Comparison of ENCODE assay signal across 1 cellular context in the genomic region with DNA sequence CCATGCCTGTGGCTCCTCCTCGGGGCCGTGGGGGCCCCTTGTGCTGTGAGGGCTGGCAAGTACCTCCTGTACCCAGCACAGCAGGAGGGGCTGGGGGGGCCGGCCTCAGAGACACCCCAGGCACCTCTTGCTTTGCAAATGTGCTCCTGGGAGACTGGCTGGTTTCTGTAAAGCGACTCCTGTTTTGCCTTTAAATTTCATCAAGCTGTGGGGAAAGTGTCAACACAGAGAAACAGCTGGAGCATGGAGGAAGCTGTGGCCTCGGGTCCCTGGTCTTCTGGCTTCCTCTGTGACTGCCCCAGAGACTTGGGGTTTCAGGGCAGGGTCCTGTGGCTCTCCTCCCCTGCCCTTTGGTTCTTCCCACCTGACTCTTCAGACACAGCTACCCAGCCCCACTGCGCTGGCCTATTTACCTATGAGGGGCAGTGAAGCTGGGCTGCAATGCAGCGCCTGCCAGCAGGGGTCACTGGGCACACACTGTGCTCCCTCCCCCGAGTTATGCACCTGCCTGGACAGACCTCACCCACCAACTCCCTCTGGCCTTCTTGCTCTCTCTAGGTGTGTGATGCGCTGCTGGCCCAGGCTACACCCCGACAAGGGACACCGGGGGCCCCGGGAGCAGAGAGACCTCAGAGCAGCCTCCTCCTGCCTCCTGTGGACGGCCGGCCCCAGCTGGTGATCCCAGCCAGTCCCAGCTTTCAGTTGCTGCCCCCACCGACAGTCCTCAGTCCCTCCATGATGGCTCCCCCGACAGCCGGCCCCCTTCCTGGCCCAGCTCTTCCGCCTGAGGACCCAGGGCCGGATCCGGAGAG.
TF ChIP-seq lines count a peak whose summit lies in the region.

No MANE protein-coding gene starts in this region.

TF ChIP-seq in HCT116, 20 proteins besides CTCF, POLR2A, EP300 and RAD21:
- TF ChIP-seq CEBPB (IDR thresholded peaks at IDR 0.05; ENCODE audit: low read depth): no peak
- TF ChIP-seq ELF1 (IDR thresholded peaks at IDR 0.05; ENCODE audit: borderline replicate concordance, low read depth): no peak
- TF ChIP-seq JUND (IDR thresholded peaks at IDR 0.05): no peak
- TF ChIP-seq MAX (IDR thresholded peaks at IDR 0.05): no peak
- TF ChIP-seq POLR2AphosphoS5 (IDR thresholded peaks at IDR 0.05; ENCODE audit: low read depth, low read length): no peak
- no peak for TF ChIP-seq EZH2 (IDR thresholded peaks at IDR 0.05)
- TF ChIP-seq FOSL1 (IDR thresholded peaks at IDR 0.05; ENCODE audit: low read depth): no peak
- TF ChIP-seq TCF7L2 (IDR thresholded peaks at IDR 0.05; ENCODE audit: borderline replicate concordance, extremely low read depth, insufficient read depth, insufficient read length): no peak
- TF ChIP-seq CBX3 (IDR thresholded peaks at IDR 0.05; ENCODE audit: low read depth): no peak
- TF ChIP-seq ATF3 (IDR thresholded peaks at IDR 0.05): no peak
- TF ChIP-seq ZNF274 (IDR thresholded peaks at IDR 0.05; ENCODE audit: low read depth, low read length): no peak
- no peak for TF ChIP-seq EZH2phosphoT487 (IDR thresholded peaks at IDR 0.05; ENCODE audit: borderline replicate concordance)
- TF ChIP-seq SRF (IDR thresholded peaks at IDR 0.05; ENCODE audit: low read depth): no peak
- no peak for TF ChIP-seq REST (IDR thresholded peaks at IDR 0.05; ENCODE audit: low read depth)
- TF ChIP-seq SIN3A (IDR thresholded peaks at IDR 0.05; ENCODE audit: low read depth): no peak
- no peak for TF ChIP-seq SP1 (IDR thresholded peaks at IDR 0.05; ENCODE audit: low read depth)
- TF ChIP-seq ZFX (IDR thresholded peaks at IDR 0.05): no peak
- TF ChIP-seq ZBTB33 (IDR thresholded peaks at IDR 0.05; ENCODE audit: extremely low read depth, insufficient replicate concordance, low read length): no peak
TF ChIP-seq in HCT116: peak in this region for 0.
